8 cellular contexts compared by ENCODE assay signal in genomic region chr15:44712108-44713005, GRCh38. TPM values are rescaled to one million over a fixed set of nuclear protein-coding genes. Genes with fewer than 3 reads are reported as not detected.
A peak's percentile ranks its signal among the peaks of the same experiment; 100 is the strongest.
DNase-seq lines count a peak whose midpoint lies in the region; ATAC-seq and TF ChIP-seq lines count a peak whose summit lies in the region.

No MANE protein-coding gene starts in this region.

- TF ChIP-seq EP300 in stomach (IDR thresholded peaks at IDR 0.05) = no peak

- TF ChIP-seq CTCF in C4-2B (conservative IDR thresholded peaks at IDR 0.05) = no peak
- no peak for TF ChIP-seq CTCF in stomach (IDR thresholded peaks at IDR 0.05)

- no peak for ATAC-seq in HG03442 (IDR thresholded peaks at IDR 0.05; ENCODE audit: unreplicated experiment)

- no peak for TF ChIP-seq POLR2A in stomach (IDR thresholded peaks at IDR 0.05)

- peak overlapping the region; percentile 87 for H3K27ac ChIP-seq in C4-2B
- H3K27ac ChIP-seq in epithelial cell of prostate = peak overlapping the region; percentile 53
- peak overlapping the region; percentile 91 to 100 (median 99) for H3K27ac ChIP-seq in stomach

- DNase-seq in HCEC 1CT = peak; percentile 77
- peak; percentile 63 for DNase-seq in NOMO-1 treated with dmso at 0.1 percent for 144 hours (lab: John Stamatoyannopoulos, UW; ENCODE audit: unreplicated experiment)
- peak; percentile 62 for DNase-seq in activated CD8-positive, alpha-beta memory T cell treated with anti-CD3 and anti-CD28 coated beads, Interleukin-2, amount 50 U/mL, for 4 hours
- no peak for DNase-seq in epithelial cell of prostate (ENCODE audit: low read depth, low spot score)
- peak; percentile 58 for DNase-seq in midbrain (lab: John Stamatoyannopoulos, UW)
- peak; percentile 74 for DNase-seq in stomach

- H3K4me3 ChIP-seq in stomach = peak overlapping the region; percentile 67 to 86 (median 75)

- peaks cover 10 to 65% (median 36%) of the 10 kb centered on the region in 4 donors for H3K4me1 ChIP-seq in stomach

- no peaks in the 10 kb centered on the region for H3K9me3 ChIP-seq in stomach

- intact Hi-C loops in stomach (cut with DNase I; ENCODE audit: low total_unique reads) = no loop called here

- 2 to 10% (median 5%) methylated on average over 34 to 35 of the region's 35 CpGs for WGBS in stomach, 5 donors

- H3K36me3 ChIP-seq in stomach = peaks cover 21 to 42% (median 29%) of the 10 kb centered on the region in 4 donors

- no peaks in the 10 kb centered on the region for H3K27me3 ChIP-seq in stomach

RNA-seq across cellular contexts. Expression of gene B2M, which starts 1.0 kb away (rescaled TPM):
- total RNA-seq in stomach = 1,000 to 10,000 TPM in 4 of 5 donors, 100 to 1,000 TPM in 1; 815 to 3,849 (median 2,307) TPM
- polyA plus RNA-seq in stomach = 1,000 to 10,000 TPM; 1,385 to 1,947 (median 1,540) TPM

RNA-seq across cellular contexts. Expression of gene PATL2, which starts 1.2 kb away (rescaled TPM):
- 1 to 10 TPM in 4 of 5 donors, not detected in 1; 1.3 to 5.8 (median 4.2) TPM for total RNA-seq in stomach
- polyA plus RNA-seq in stomach = 1 to 10 TPM in 2 of 3 donors, under 1 TPM in 1; 0.92 to 2.3 (median 1.1) TPM

RNA-seq across cellular contexts. Expression of gene TRIM69, which starts 24.0 kb away (rescaled TPM):
- 10 to 100 TPM in 1 of 5 donors, 1 to 10 TPM in 3, under 1 TPM in 1; 0.58 to 43.8 (median 2.7) TPM for total RNA-seq in stomach
- polyA plus RNA-seq in stomach = 10 to 100 TPM in 2 of 3 donors, 1 to 10 TPM in 1; 9.2 to 14.7 (median 10.4) TPM

RNA-seq across cellular contexts. Expression of gene SPG11, which starts 48.9 kb away (rescaled TPM):
- 100 to 1,000 TPM in 4 of 5 donors, 10 to 100 TPM in 1; 99.5 to 240 (median 139) TPM for total RNA-seq in stomach
- 10 to 100 TPM; 12.1 to 32.4 (median 15.1) TPM for polyA plus RNA-seq in stomach
